Comparison of ENCODE assay signal across 10 cellular contexts in the genomic region with DNA sequence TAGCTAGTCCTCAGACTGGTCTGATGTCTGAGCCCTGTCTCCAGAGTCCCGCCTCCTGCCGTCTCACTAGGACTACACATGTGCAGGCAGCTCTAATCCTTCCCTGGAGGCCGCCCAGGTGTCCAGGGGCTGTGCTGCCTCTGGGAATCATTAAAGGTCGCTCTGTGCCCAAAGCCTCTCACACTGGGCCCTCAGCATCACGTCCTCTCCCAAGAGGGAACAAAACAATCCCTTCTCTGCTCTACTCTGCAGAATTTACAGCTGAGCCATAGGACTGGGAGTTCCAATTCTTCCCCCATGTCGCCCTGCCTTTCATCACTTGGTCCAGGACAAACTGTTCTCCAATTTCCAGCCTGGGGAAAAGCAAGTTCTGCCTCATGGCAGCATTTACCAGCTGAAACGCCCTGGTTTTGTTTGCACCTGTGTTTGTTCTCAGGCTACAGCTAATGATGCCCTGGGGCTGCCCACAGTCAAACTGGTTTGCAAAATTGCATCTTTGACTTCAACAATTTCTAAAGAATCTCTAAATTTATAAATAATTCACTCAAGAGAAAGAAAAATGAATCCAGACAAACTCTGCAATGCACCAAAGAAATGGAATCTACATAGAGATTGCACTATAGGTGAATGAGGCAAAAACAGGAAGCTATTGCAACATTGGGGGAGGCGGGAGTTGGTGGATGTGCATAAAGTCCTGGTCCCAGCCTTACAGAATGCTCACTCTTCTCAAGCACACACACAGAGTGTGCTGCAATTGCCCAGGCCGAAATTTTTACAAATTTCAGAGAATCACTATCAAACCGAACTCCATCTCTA. TPM values are rescaled to one million over a fixed set of nuclear protein-coding genes. Genes with fewer than 3 reads are reported as not detected.
DNase-seq lines count a peak whose midpoint lies in the region; ATAC-seq and TF ChIP-seq lines count a peak whose summit lies in the region.
"Had no signal": no experiment of that assay in that cellular context is flagged by ENCODE, and none has a peak within 500 bp of the region (broad histone marks: within the 10 kb centered on the region; RNA-seq: fewer than 3 reads in every experiment).

No MANE protein-coding gene starts in this region.

- intact Hi-C loops in naive thymus-derived CD4-positive, alpha-beta T cell (cut with micrococcal nuclease): no loop called here
- intact Hi-C loops in left lung (cut with DNase I): no loop called here

- peaks cover 0 to 7% (median under 1%) of the 10 kb centered on the region in 7 donors for H3K4me1 Mint-ChIP-seq in naive thymus-derived CD4-positive, alpha-beta T cell

- POLR2A ChIA-PET in naive thymus-derived CD4-positive, alpha-beta T cell (lab: Charles Lee): interaction anchor here (1.2 kb wide), 1 partner anchor 9 kb away, joined by 4 read pairs; no protein-coding TSS in a partner anchor

- TF ChIP-seq CTCF in left lung (IDR thresholded peaks at IDR 0.05): no peak

- no peak overlapping the region for H3K4me3 ChIP-seq in naive thymus-derived CD4-positive, alpha-beta T cell (ENCODE audit: low read length)
- no peak overlapping the region for H3K4me3 ChIP-seq in left lung
- H3K4me3 ChIP-seq: MG63 had no signal

- no peaks in the 10 kb centered on the region for H3K36me3 ChIP-seq in naive thymus-derived CD4-positive, alpha-beta T cell (ENCODE audit: control insufficient read depth in 2 of 3, insufficient read depth in 3 of 3, low read length in 3 of 3)
- no peaks in the 10 kb centered on the region for H3K36me3 ChIP-seq in left lung
- H3K36me3 ChIP-seq: MG63 had no signal

- no peaks in the 10 kb centered on the region for H3K9me3 ChIP-seq in naive thymus-derived CD4-positive, alpha-beta T cell (ENCODE audit: control insufficient read depth in 2 of 3, low read length in 3 of 3)
- no peaks in the 10 kb centered on the region for H3K9me3 ChIP-seq in left lung
- H3K9me3 ChIP-seq: MG63 had no signal

- H3K27me3 ChIP-seq in naive thymus-derived CD4-positive, alpha-beta T cell (ENCODE audit: control insufficient read depth in 2 of 2, insufficient read depth in 2 of 2, low read length in 2 of 2): no peaks in the 10 kb centered on the region
- H3K27me3 ChIP-seq in left lung: no peaks in the 10 kb centered on the region
- H3K27me3 ChIP-seq: MG63 had no signal

- no peak overlapping the region for H3K27ac ChIP-seq in naive thymus-derived CD4-positive, alpha-beta T cell (ENCODE audit: low read depth, low read length)
- no peak overlapping the region for H3K27ac ChIP-seq in left lung
- H3K27ac ChIP-seq: parathyroid adenoma had no signal

- DNase-seq in GM03348 (ENCODE audit: low spot score) (peak; percentile 45), NCI-H2081 (lab: John Stamatoyannopoulos, UW) (peak; percentile 68 to 86), UCSD-AML1 (lab: John Stamatoyannopoulos, UW; ENCODE audit: unreplicated experiment) (peak; percentile 52), GM19238 (ENCODE audit: insufficient read length, low spot score) (no peak), left lung (no peak)
- no peak for DNase-seq in naive thymus-derived CD4-positive, alpha-beta T cell
- DNase-seq in activated CD8-positive, alpha-beta memory T cell treated with anti-CD3 and anti-CD28 coated beads, Interleukin-2, amount 50 U/mL, for 4 hours: no peak
- DNase-seq: MG63 had no signal

- peak; percentile 50 for ATAC-seq in naive thymus-derived CD4-positive, alpha-beta T cell
- ATAC-seq in HG03108 (IDR thresholded peaks at IDR 0.05; ENCODE audit: unreplicated experiment): no peak
- ATAC-seq in left lung: no peak

- CTCF ChIA-PET in naive thymus-derived CD4-positive, alpha-beta T cell (lab: Charles Lee): interaction anchor here (0.7 kb wide), 1 partner anchor 41 kb away, joined by 3 read pairs; no protein-coding TSS in a partner anchor

- H3K27ac Mint-ChIP-seq in naive thymus-derived CD4-positive, alpha-beta T cell: no peak overlapping the region

- peaks cover 0 to 4% (median 0%) of the 10 kb centered on the region in 11 donors for H3K9me3 Mint-ChIP-seq in naive thymus-derived CD4-positive, alpha-beta T cell

- peaks cover 0 to 5% (median 0%) of the 10 kb centered on the region in 5 donors for H3K27me3 Mint-ChIP-seq in naive thymus-derived CD4-positive, alpha-beta T cell

- peaks cover 0 to 3% (median 0%) of the 10 kb centered on the region in 5 donors for H3K36me3 Mint-ChIP-seq in naive thymus-derived CD4-positive, alpha-beta T cell

- no peaks in the 10 kb centered on the region for H3K4me1 ChIP-seq in naive thymus-derived CD4-positive, alpha-beta T cell (ENCODE audit: control insufficient read depth in 2 of 2, insufficient read depth in 2 of 2, low read length in 2 of 2)
- peaks cover 0 to 6% of the 10 kb centered on the region in 2 donors for H3K4me1 ChIP-seq in left lung
- H3K4me1 ChIP-seq: parathyroid adenoma had no signal

- no peak overlapping the region for H3K4me3 Mint-ChIP-seq in naive thymus-derived CD4-positive, alpha-beta T cell

RNA-seq across cellular contexts. Expression of a gene that starts 7.2 kb away (rescaled TPM):
- total RNA-seq in naive thymus-derived CD4-positive, alpha-beta T cell: 100 to 1,000 TPM; 120 to 187 (median 139) TPM
- 100 to 1,000 TPM; 180 to 199 TPM for polyA plus RNA-seq in naive thymus-derived CD4-positive, alpha-beta T cell
- 100 to 1,000 TPM; 256 to 273 TPM for total RNA-seq in left lung

RNA-seq across cellular contexts. Expression of a gene that starts 58.3 kb away (rescaled TPM):
- 10 to 100 TPM; 28.7 to 56.2 (median 39.4) TPM for total RNA-seq in naive thymus-derived CD4-positive, alpha-beta T cell
- polyA plus RNA-seq in naive thymus-derived CD4-positive, alpha-beta T cell: 10 to 100 TPM; 10.5 to 31.4 TPM
- total RNA-seq in left lung: 10 to 100 TPM; 27.3 to 38.3 TPM

Comparison
In these comparisons a context has a peak if more than half of its experiments do, and no peak if none do; other contexts are left out.
1. DNase-seq: peak in GM03348 (single experiment), NCI-H2081 (2 of 2) and UCSD-AML1 (single experiment); none in naive thymus-derived CD4-positive, alpha-beta T cell (0 of 9), GM19238 (single experiment), activated CD8-positive, alpha-beta memory T cell treated with anti-CD3 and anti-CD28 coated beads, Interleukin-2, amount 50 U/mL, for 4 hours (single experiment) and left lung (0 of 2).